21 cellular contexts compared by ENCODE assay signal in the genomic region with DNA sequence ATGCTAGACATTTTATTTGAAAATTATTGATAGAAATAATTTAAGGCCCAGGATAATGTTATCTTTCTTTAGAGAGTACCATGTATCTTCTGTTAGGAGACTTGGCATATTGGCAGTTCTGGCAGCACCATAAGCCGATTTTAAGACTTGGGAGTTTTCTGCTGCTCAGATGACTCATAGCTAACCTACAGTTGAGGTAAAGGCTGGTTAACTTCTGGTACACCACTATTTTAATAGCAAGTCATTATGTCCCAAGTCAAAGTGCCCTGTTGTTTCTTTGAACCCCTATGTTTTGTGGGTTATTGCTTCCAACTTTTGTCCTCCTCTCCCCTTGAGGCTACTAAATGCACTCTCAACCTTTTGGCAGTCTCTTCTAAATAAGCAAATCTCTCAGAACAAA. TPM values are rescaled to one million over a fixed set of nuclear protein-coding genes. Genes with fewer than 3 reads are reported as not detected.
A peak's percentile ranks its signal among the peaks of the same experiment; 100 is the strongest.
DNase-seq lines count a peak whose midpoint lies in the region; ATAC-seq, FAIRE-seq and TF ChIP-seq lines count a peak whose summit lies in the region.
"Had no signal": no experiment of that assay in that cellular context is flagged by ENCODE, and none has a peak within 500 bp of the region (broad histone marks: within the 10 kb centered on the region; RNA-seq: fewer than 3 reads in every experiment).

No MANE protein-coding gene starts in this region.

- peak; percentile 7 for DNase-seq in A172 (ENCODE audit: low spot score)
- no peak for DNase-seq in HTR-8/SVneo (ENCODE audit: insufficient read length, low spot score)
- DNase-seq in nucleus accumbens (lab: John Stamatoyannopoulos, UW) = no peak
- no peak for DNase-seq in CD4-positive, alpha-beta T cell
- DNase-seq: activated CD4-positive, alpha-beta T cell treated with anti-CD3 and anti-CD28 coated beads, Interleukin-2, amount 50 U/mL, for 4 hours; activated naive CD4-positive, alpha-beta T cell treated with Interleukin-2 at 50 U/mL for 16 hours; left ventricle myocardium inferior; NCI-H1436 treated with DMSO at 0.1 percent for 48 hours; NCI-H774; PC-9; SJCRH30; spleen; T-helper 17 cell; WERI-Rb-1 had no signal

- no peaks in the 10 kb centered on the region for H3K9me3 Mint-ChIP-seq in activated T-helper 17 cell treated with anti-CD3 and anti-CD28 coated beads, Interleukin-2, amount 50 U/mL, for 72 hours
- H3K9me3 Mint-ChIP-seq in CD4-positive, alpha-beta T cell = no peaks in the 10 kb centered on the region

- ATAC-seq in GM19035 (IDR thresholded peaks at IDR 0.05; ENCODE audit: unreplicated experiment) = peak; percentile 62
- peak; percentile 91 for ATAC-seq in HG02884 (IDR thresholded peaks at IDR 0.05; ENCODE audit: unreplicated experiment)
- peak; percentile 29 for ATAC-seq in activated T-helper 17 cell treated with anti-CD3 and anti-CD28 coated beads, Interleukin-2, amount 50 U/mL, for 72 hours (replicated peaks)
- no peak for ATAC-seq in HG03280 (IDR thresholded peaks at IDR 0.05; ENCODE audit: unreplicated experiment)
- ATAC-seq in CD4-positive, alpha-beta T cell (ENCODE audit: poor library complexity) = no peak
- ATAC-seq: T-helper 17 cell had no signal

- POLR2A ChIA-PET in CD4-positive, alpha-beta T cell (lab: Charles Lee) = no interaction called here

- no peaks in the 10 kb centered on the region for H3K9me3 ChIP-seq in CD4-positive, alpha-beta T cell (ENCODE audit: control insufficient read depth, low read length)
- H3K9me3 ChIP-seq: HAP-1, left ventricle myocardium inferior, SJCRH30, spleen had no signal

- TF ChIP-seq CTCF in CD4-positive, alpha-beta T cell (IDR thresholded peaks at IDR 0.05) = no peak

- intact Hi-C loops in CD4-positive, alpha-beta T cell (cut with DNase I, micrococcal nuclease) = no loop called here

- no peak overlapping the region for H3K27ac Mint-ChIP-seq in activated T-helper 17 cell treated with anti-CD3 and anti-CD28 coated beads, Interleukin-2, amount 50 U/mL, for 72 hours
- no peak overlapping the region for H3K27ac Mint-ChIP-seq in CD4-positive, alpha-beta T cell
- H3K27ac Mint-ChIP-seq: T-helper 17 cell had no signal

- H3K27ac ChIP-seq in CD4-positive, alpha-beta T cell (ENCODE audit: low read depth, low read length) = no peak overlapping the region
- H3K27ac ChIP-seq: BLaER1, left ventricle myocardium inferior, PC-9, SJCRH30, spleen, WERI-Rb-1 had no signal

- no peak for FAIRE-seq in HTR-8/SVneo (lab: Jason Lieb, UNC)
- FAIRE-seq: A204.1 had no signal

- no peaks in the 10 kb centered on the region for H3K4me1 Mint-ChIP-seq in activated T-helper 17 cell treated with anti-CD3 and anti-CD28 coated beads, Interleukin-2, amount 50 U/mL, for 72 hours
- H3K4me1 Mint-ChIP-seq in CD4-positive, alpha-beta T cell (ENCODE audit: low read depth) = no peaks in the 10 kb centered on the region
- H3K4me1 Mint-ChIP-seq: T-helper 17 cell had no signal

- H3K27me3 Mint-ChIP-seq in activated T-helper 17 cell treated with anti-CD3 and anti-CD28 coated beads, Interleukin-2, amount 50 U/mL, for 72 hours = peaks cover 27% of the 10 kb centered on the region
- no peaks in the 10 kb centered on the region for H3K27me3 Mint-ChIP-seq in CD4-positive, alpha-beta T cell

- no peak overlapping the region for H3K4me3 Mint-ChIP-seq in activated T-helper 17 cell treated with anti-CD3 and anti-CD28 coated beads, Interleukin-2, amount 50 U/mL, for 72 hours
- H3K4me3 Mint-ChIP-seq in CD4-positive, alpha-beta T cell = no peak overlapping the region
- H3K4me3 Mint-ChIP-seq: T-helper 17 cell had no signal

- H3K36me3 Mint-ChIP-seq in activated T-helper 17 cell treated with anti-CD3 and anti-CD28 coated beads, Interleukin-2, amount 50 U/mL, for 72 hours (ENCODE audit: low read depth) = no peaks in the 10 kb centered on the region
- H3K36me3 Mint-ChIP-seq in CD4-positive, alpha-beta T cell (ENCODE audit: low read depth) = no peaks in the 10 kb centered on the region

- CTCF ChIA-PET in CD4-positive, alpha-beta T cell (lab: Charles Lee) = no interaction called here

- H3K27me3 ChIP-seq in CD4-positive, alpha-beta T cell (ENCODE audit: control insufficient read depth, insufficient read depth, low read length) = no peaks in the 10 kb centered on the region
- H3K27me3 ChIP-seq: BLaER1, SJCRH30 had no signal

RNA-seq across cellular contexts. Expression of gene ATRNL1, which starts 25.2 kb away (rescaled TPM):
- 11.4 and 15.2 TPM in 2 replicates for total RNA-seq in A172 (2014; rRNA removed; shearing (Covaris generic))
- 1 to 10 TPM in 1 of 2 donors, under 1 TPM in 1; 0.63 to 1.5 TPM for total RNA-seq in activated T-helper 17 cell treated with anti-CD3 and anti-CD28 coated beads, Interleukin-2, amount 50 U/mL, for 72 hours
- total RNA-seq in CD4-positive, alpha-beta T cell = not detected
- total RNA-seq: PC-9, T-helper 17 cell had no signal

Comparison
In these comparisons a context has a peak if more than half of its experiments do, and no peak if none do; other contexts are left out.
1. ATAC-seq: peak in GM19035 (single experiment), HG02884 (single experiment) and activated T-helper 17 cell treated with anti-CD3 and anti-CD28 coated beads, Interleukin-2, amount 50 U/mL, for 72 hours (single experiment); none in HG03280 (single experiment) and CD4-positive, alpha-beta T cell (single experiment).